19 cellular contexts compared by ENCODE assay signal in the genomic region with DNA sequence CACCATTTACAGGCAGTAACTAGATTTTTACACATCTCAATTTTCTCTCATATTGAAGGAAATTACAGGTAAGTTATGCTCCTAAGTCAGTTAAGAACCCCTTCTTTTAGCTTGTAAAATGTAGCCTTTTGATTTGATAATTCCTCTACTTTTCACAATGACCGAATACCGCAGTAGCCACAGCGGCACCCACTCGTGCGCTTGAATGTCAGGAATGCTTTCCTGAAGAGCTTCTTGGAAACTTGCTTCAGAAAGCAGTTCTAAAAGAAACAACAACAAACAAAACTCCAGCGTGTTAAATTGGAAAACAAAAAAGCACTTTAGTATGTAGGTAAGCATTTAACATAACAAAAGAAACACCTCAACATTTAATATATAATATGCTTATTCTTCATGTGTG. TPM values are rescaled to one million over a fixed set of nuclear protein-coding genes. Genes with fewer than 3 reads are reported as not detected.
DNase-seq lines count a peak whose midpoint lies in the region; ATAC-seq, FAIRE-seq and TF ChIP-seq lines count a peak whose summit lies in the region.
"Had no signal": no experiment of that assay in that cellular context is flagged by ENCODE, and none has a peak within 500 bp of the region (broad histone marks: within the 10 kb centered on the region; RNA-seq: fewer than 3 reads in every experiment).

No MANE protein-coding gene starts in this region.

- no peaks in the 10 kb centered on the region for H3K27me3 ChIP-seq in PC-9 (ENCODE audit: insufficient read depth, low read depth)
- no peaks in the 10 kb centered on the region for H3K27me3 ChIP-seq in endodermal cell (ENCODE audit: control insufficient read depth, insufficient read depth, low read length, poor library complexity, severe bottlenecking)
- H3K27me3 ChIP-seq in neural progenitor cell: no peaks in the 10 kb centered on the region
- H3K27me3 ChIP-seq: BLaER1 had no signal

- no peaks in the 10 kb centered on the region for H3K4me1 ChIP-seq in PC-9 (replicated peaks; ENCODE audit: insufficient read depth)
- no peaks in the 10 kb centered on the region for H3K4me1 ChIP-seq in endodermal cell (ENCODE audit: control insufficient read depth, insufficient read depth, low read length)
- peaks cover 6% of the 10 kb centered on the region for H3K4me1 ChIP-seq in neural progenitor cell
- H3K4me1 ChIP-seq: BLaER1 had no signal

- FAIRE-seq in H54 (lab: Jason Lieb, UNC): peak; percentile 23
- FAIRE-seq: D721Med had no signal

- POLR2A ChIA-PET in PC-9 (lab: Charles Lee; ENCODE audit: unreplicated experiment): no interaction called here

- peaks cover 11% of the 10 kb centered on the region for H3K36me3 Mint-ChIP-seq in endodermal cell (ENCODE audit: low read depth)
- no peaks in the 10 kb centered on the region for H3K36me3 Mint-ChIP-seq in neural progenitor cell
- no peaks in the 10 kb centered on the region for H3K36me3 Mint-ChIP-seq in glutamatergic neuron (ENCODE audit: unreplicated experiment)

- peaks cover 24% of the 10 kb centered on the region for H4K20me1 ChIP-seq in PC-9 (ENCODE audit: insufficient read depth)
- H4K20me1 ChIP-seq in neural progenitor cell (ENCODE audit: low read depth): no peaks in the 10 kb centered on the region
- H4K20me1 ChIP-seq: BLaER1 had no signal

- H3K9ac ChIP-seq in endodermal cell (ENCODE audit: extremely low read depth, low read length, poor library complexity, severe bottlenecking): no peak overlapping the region
- peak overlapping the region; percentile 5 for H3K9ac ChIP-seq in neural progenitor cell
- H3K9ac ChIP-seq: BLaER1, KMS-11 had no signal

- no peak overlapping the region for H3K4me2 ChIP-seq in PC-9
- H3K4me2 ChIP-seq in neural progenitor cell: no peak overlapping the region
- H3K4me2 ChIP-seq: BLaER1, KMS-11 had no signal

- no peaks in the 10 kb centered on the region for H3K9me2 ChIP-seq in PC-9 (ENCODE audit: insufficient read depth)

- peaks cover 72% of the 10 kb centered on the region for H3K36me3 ChIP-seq in PC-9 (ENCODE audit: low read depth)
- peaks cover 27% of the 10 kb centered on the region for H3K36me3 ChIP-seq in endodermal cell (ENCODE audit: control insufficient read depth, insufficient read depth, low read length)
- no peaks in the 10 kb centered on the region for H3K36me3 ChIP-seq in neural progenitor cell

- no peak for DNase-seq in H54 (ENCODE audit: insufficient read length, low spot score)
- no peak for DNase-seq in PC-9
- DNase-seq in endodermal cell: peak; percentile 48
- DNase-seq in neural progenitor cell (ENCODE audit: low spot score): peak; percentile 31
- no peak for DNase-seq in DMS53 (lab: John Stamatoyannopoulos, UW)
- DNase-seq in glutamatergic neuron: no peak
- DNase-seq: CD4-positive, CD25-positive, alpha-beta regulatory T cell; GOT3; MM.1S; NCI-H2029 treated with DMSO at 0.1 percent for 48 hours; NCI-H446 treated with DMSO at 0.1 percent for 48 hours; NCI-H526; SHP77 had no signal

- H3K9me3 Mint-ChIP-seq in endodermal cell (no peaks in the 10 kb centered on the region), neural progenitor cell (no peaks in the 10 kb centered on the region), glutamatergic neuron (ENCODE audit: unreplicated experiment) (no peaks in the 10 kb centered on the region)
- H3K9me3 Mint-ChIP-seq: CD4-positive, CD25-positive, alpha-beta regulatory T cell; IgD-negative memory B cell had no signal

- 51 to 80% methylated on average over 4 to 5 of the region's 6 CpGs for WGBS in endodermal cell (ENCODE audit: insufficient coverage in 1 of 2, insufficient read length in 1 of 2), 2 experiments

- H3K4me1 Mint-ChIP-seq in endodermal cell (peaks cover 3% of the 10 kb centered on the region), neural progenitor cell (no peaks in the 10 kb centered on the region), glutamatergic neuron (ENCODE audit: low read depth, unreplicated experiment) (peaks cover 4% of the 10 kb centered on the region)
- H3K4me1 Mint-ChIP-seq: IgD-negative memory B cell had no signal

- H3K27ac Mint-ChIP-seq in endodermal cell: peak overlapping the region; percentile 78
- no peak overlapping the region for H3K27ac Mint-ChIP-seq in neural progenitor cell
- H3K27ac Mint-ChIP-seq in glutamatergic neuron (ENCODE audit: unreplicated experiment): no peak overlapping the region
- H3K27ac Mint-ChIP-seq: CD4-positive, CD25-positive, alpha-beta regulatory T cell; IgD-negative memory B cell had no signal

- no peak for TF ChIP-seq POLR2A in H54 (IDR thresholded peaks at IDR 0.05; ENCODE audit: low read depth, low read length)

- ATAC-seq in GM19452 (IDR thresholded peaks at IDR 0.05; ENCODE audit: unreplicated experiment): no peak

- H3K4me3 ChIP-seq in PC-9 (no peak overlapping the region), endodermal cell (ENCODE audit: low read length) (no peak overlapping the region), neural progenitor cell (no peak overlapping the region)
- H3K4me3 ChIP-seq: BLaER1 had no signal

- H2AFZ ChIP-seq in PC-9 (no peak overlapping the region), neural progenitor cell (replicated peaks) (no peak overlapping the region)

- H3K4me3 Mint-ChIP-seq in endodermal cell: no peak overlapping the region
- no peak overlapping the region for H3K4me3 Mint-ChIP-seq in neural progenitor cell
- no peak overlapping the region for H3K4me3 Mint-ChIP-seq in glutamatergic neuron (ENCODE audit: unreplicated experiment)
- H3K4me3 Mint-ChIP-seq: CD4-positive, CD25-positive, alpha-beta regulatory T cell; IgD-negative memory B cell had no signal

- CTCF ChIA-PET in PC-9 (lab: Charles Lee): interaction anchor here (0.6 kb wide), 1 partner anchor 448 kb away, joined by 3 read pairs; no protein-coding TSS in a partner anchor

- BruUV-seq in PC-9 (replicated peaks; lab: Mats Ljungman, UMichigan): no TSS peak

- H3K79me2 ChIP-seq in PC-9 (ENCODE audit: low read depth): peaks cover 41% of the 10 kb centered on the region
- H3K79me2 ChIP-seq in neural progenitor cell (ENCODE audit: low read depth): no peaks in the 10 kb centered on the region

- H3K9me3 ChIP-seq in PC-9 (ENCODE audit: insufficient read depth, low read depth) (peaks cover 4% of the 10 kb centered on the region; the same call in 1 of the 2 replicates), endodermal cell (ENCODE audit: control insufficient read depth, low read length) (no peaks in the 10 kb centered on the region), neural progenitor cell (ENCODE audit: low read depth) (no peaks in the 10 kb centered on the region)
- H3K9me3 ChIP-seq: BLaER1 had no signal

- H3K27me3 Mint-ChIP-seq in endodermal cell (ENCODE audit: insufficient read depth): no peaks in the 10 kb centered on the region
- H3K27me3 Mint-ChIP-seq in neural progenitor cell (ENCODE audit: insufficient read depth, low read depth): no peaks in the 10 kb centered on the region
- no peaks in the 10 kb centered on the region for H3K27me3 Mint-ChIP-seq in glutamatergic neuron (ENCODE audit: unreplicated experiment)
- H3K27me3 Mint-ChIP-seq: CD4-positive, CD25-positive, alpha-beta regulatory T cell; IgD-negative memory B cell had no signal

- H3K27ac ChIP-seq in PC-9: peak overlapping the region; percentile 4; the same call in 1 of the 2 replicates
- H3K27ac ChIP-seq in endodermal cell (ENCODE audit: low read depth, low read length): peak overlapping the region; percentile 25
- H3K27ac ChIP-seq in neural progenitor cell: no peak overlapping the region
- H3K27ac ChIP-seq: BLaER1, KMS-11, RWPE1 had no signal

- intact Hi-C loops in PC-9 (cut with micrococcal nuclease; ENCODE audit: unreplicated experiment): no loop called here

- TF ChIP-seq CTCF in PC-9 (conservative IDR thresholded peaks at IDR 0.05) (no peak), endodermal cell (conservative IDR thresholded peaks at IDR 0.05) (no peak), neural progenitor cell (IDR thresholded peaks at IDR 0.05) (no peak), glutamatergic neuron (IDR thresholded peaks at IDR 0.05; ENCODE audit: partially characterized antibody, unreplicated experiment) (no peak)

- H3F3A ChIP-seq in PC-9 (ENCODE audit: insufficient read depth, low read depth): peaks cover 94% of the 10 kb centered on the region
- peaks cover 4% of the 10 kb centered on the region for H3F3A ChIP-seq in neural progenitor cell (ENCODE audit: low read depth)

RNA-seq across cellular contexts. Expression of a gene that starts 9.9 kb away (rescaled TPM):
- total RNA-seq in PC-9 (2021) (85.7 and 93.4 TPM in 2 replicates), endodermal cell (10 to 100 TPM; 56.2 to 74.7 TPM), neural progenitor cell (ENCODE audit: low replicate concordance) (36.1 and 62.5 TPM in 2 replicates), glutamatergic neuron (ENCODE audit: unreplicated experiment) (54.0 TPM)
- 52.6 TPM for polyA plus RNA-seq in endodermal cell (2013, experiment 1 of 2)
- 58.7 TPM for polyA plus RNA-seq in endodermal cell (2013, experiment 2 of 2)

RNA-seq across cellular contexts. Expression of a gene that starts 20.3 kb away (rescaled TPM):
- total RNA-seq in PC-9 (2021): 270 and 272 TPM in 2 replicates
- total RNA-seq in endodermal cell: 10 to 100 TPM; 14.0 to 19.4 TPM
- 7.6 TPM for polyA plus RNA-seq in endodermal cell (2013, experiment 1 of 2)
- 8.3 TPM for polyA plus RNA-seq in endodermal cell (2013, experiment 2 of 2)
- total RNA-seq in neural progenitor cell (ENCODE audit: low replicate concordance): 3.7 and 4.8 TPM in 2 replicates
- total RNA-seq in glutamatergic neuron (ENCODE audit: unreplicated experiment): 14.9 TPM

Comparison
In these comparisons a context has a peak if more than half of its experiments do, and no peak if none do; other contexts are left out.
1. DNase-seq: peak in endodermal cell (single experiment) and neural progenitor cell (single experiment); none in H54 (single experiment), PC-9 (0 of 2), DMS53 (single experiment) and glutamatergic neuron (single experiment).
2. RNA of a gene that starts 20.3 kb away (total RNA-seq): 270 to 272 TPM in PC-9; 14.0 to 19.4 TPM in endodermal cell, 14.9 TPM in glutamatergic neuron (single experiment) and 3.7 to 4.8 TPM in neural progenitor cell; every median in the first group is over 10 times any median in the second.